8 cellular contexts compared by ENCODE assay signal in the genomic region with DNA sequence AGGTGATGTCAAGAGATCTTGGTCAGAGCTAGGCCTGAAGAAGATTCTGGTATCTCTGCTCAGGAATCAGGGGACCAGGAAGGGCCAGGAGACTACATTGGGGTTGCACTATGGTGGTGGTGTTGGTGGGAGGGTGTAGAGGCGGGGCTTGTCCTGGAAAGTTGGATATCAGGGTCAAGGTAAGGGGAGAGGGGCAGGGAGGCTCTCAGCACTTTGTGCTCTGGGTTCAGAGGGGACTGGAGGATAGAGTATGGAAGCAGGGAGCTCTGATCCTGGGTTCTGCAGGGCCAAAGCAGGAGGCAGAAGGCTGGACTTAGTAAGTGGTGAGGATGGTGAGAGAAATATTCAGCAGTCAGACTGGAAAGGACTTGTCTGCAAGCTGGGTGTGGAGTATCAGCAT. TPM values are rescaled to one million over a fixed set of nuclear protein-coding genes. Genes with fewer than 3 reads are reported as not detected.
DNase-seq lines count a peak whose midpoint lies in the region; ATAC-seq and TF ChIP-seq lines count a peak whose summit lies in the region.

No MANE protein-coding gene starts in this region.

- no peak for ATAC-seq in naive thymus-derived CD8-positive, alpha-beta T cell
- no peak for ATAC-seq in aorta (ENCODE audit: low FRiP score)

- peak overlapping the region; percentile 61 for H3K27ac ChIP-seq in A673 (ENCODE audit: low read depth, low read length, poor library complexity, severe bottlenecking)
- peak overlapping the region; percentile 85 for H3K27ac ChIP-seq in cingulate gyrus (ENCODE audit: low read depth, low read length)
- H3K27ac ChIP-seq in aorta (ENCODE audit: low read depth in 1 of 2, low read length in 2 of 2) = peak overlapping the region in 1 of 2 donors; percentile 90

- BruUV-seq in A673 (replicated peaks; lab: Mats Ljungman, UMichigan) = no TSS peak

- H3K9me3 ChIP-seq in A673 (ENCODE audit: low read depth, low read length, poor library complexity, severe bottlenecking) (no peaks in the 10 kb centered on the region), aorta (ENCODE audit: control insufficient read depth, low read length) (no peaks in the 10 kb centered on the region)

- no peak for TF ChIP-seq CTCF in A673 (conservative IDR thresholded peaks at IDR 0.05; ENCODE audit: low read depth, low read length)

- WGBS in aorta, 2 donors = 93 to 100% methylated on average over 1 of the region's 1 CpG

- POLR2A ChIA-PET in A673 (lab: Charles Lee; ENCODE audit: low non-redundant PET) = interaction anchor here (0.7 kb wide), 1 partner anchor 53 kb away, joined by 3 read pairs; no protein-coding TSS in a partner anchor
- POLR2A ChIA-PET in naive thymus-derived CD8-positive, alpha-beta T cell (lab: Charles Lee) = interaction anchor here (0.6 to 1.2 kb wide), 3 partner anchors 19 to 730 kb away, joined by 3 to 8 read pairs (median 6); no protein-coding TSS in a partner anchor

- peaks cover 53% of the 10 kb centered on the region for H3K27me3 Mint-ChIP-seq in IgD-negative memory B cell
- H3K27me3 Mint-ChIP-seq in naive thymus-derived CD8-positive, alpha-beta T cell = peaks cover 36 to 86% (median 50%) of the 10 kb centered on the region in 5 donors

- H3K27ac Mint-ChIP-seq in IgD-negative memory B cell = peak overlapping the region in 2 of 3 donors; percentile 17 to 18
- H3K27ac Mint-ChIP-seq in naive thymus-derived CD8-positive, alpha-beta T cell = peak overlapping the region in 2 of 10 donors; percentile 50 to 60

- peak overlapping the region; percentile 47 for H3K4me3 ChIP-seq in A673 (ENCODE audit: low read depth, low read length, poor library complexity, severe bottlenecking)
- H3K4me3 ChIP-seq in aorta (ENCODE audit: low read length in 2 of 2) = peak overlapping the region in 1 of 2 donors; percentile 0

- peak overlapping the region; percentile 75 to 87 (median 84) for H3K4me3 Mint-ChIP-seq in IgD-negative memory B cell
- H3K4me3 Mint-ChIP-seq in naive thymus-derived CD8-positive, alpha-beta T cell = peak overlapping the region; percentile 72 to 97 (median 88)

- peaks cover 1% of the 10 kb centered on the region for H3K36me3 Mint-ChIP-seq in IgD-negative memory B cell
- peaks cover 0 to 3% (median 0%) of the 10 kb centered on the region in 3 donors for H3K36me3 Mint-ChIP-seq in naive thymus-derived CD8-positive, alpha-beta T cell

- peaks cover 16 to 26% (median 20%) of the 10 kb centered on the region in 3 donors for H3K4me1 Mint-ChIP-seq in IgD-negative memory B cell
- H3K4me1 Mint-ChIP-seq in naive thymus-derived CD8-positive, alpha-beta T cell = peaks cover 18 to 45% (median 34%) of the 10 kb centered on the region in 4 donors

- intact Hi-C loops in A673 (cut with micrococcal nuclease; ENCODE audit: unreplicated experiment) (no loop called here), aorta (cut with DNase I) (no loop called here)

- H3K27me3 ChIP-seq in A673 (replicated peaks; ENCODE audit: insufficient read depth, low read depth, low read length, poor library complexity) = no peaks in the 10 kb centered on the region
- H3K27me3 ChIP-seq in aorta (ENCODE audit: control insufficient read depth in 1 of 2, insufficient read depth in 2 of 2, low read length in 1 of 2) = peaks cover 0 to 2% of the 10 kb centered on the region in 2 donors

- H3K9me3 Mint-ChIP-seq in IgD-negative memory B cell = peaks cover 0 to 2% (median 0%) of the 10 kb centered on the region in 3 donors
- H3K9me3 Mint-ChIP-seq in naive thymus-derived CD8-positive, alpha-beta T cell = no peaks in the 10 kb centered on the region

- H3K4me1 ChIP-seq in A673 (ENCODE audit: insufficient read depth, low read length, poor library complexity, severe bottlenecking) (peaks cover 33% of the 10 kb centered on the region), aorta (ENCODE audit: control insufficient read depth in 1 of 2, insufficient read depth in 2 of 2, low read length in 2 of 2) (no peaks in the 10 kb centered on the region)

- CTCF ChIA-PET in A673 (lab: Charles Lee) = interaction anchor here (0.7 to 0.9 kb wide), 2 partner anchors 18 to 516 kb away, joined by 3 to 5 read pairs; no protein-coding TSS in a partner anchor

- H3K36me3 ChIP-seq in A673 (ENCODE audit: insufficient read depth, low read length, poor library complexity, severe bottlenecking) (no peaks in the 10 kb centered on the region), aorta (ENCODE audit: control insufficient read depth in 1 of 2, insufficient read depth in 2 of 2, low read length in 1 of 2) (no peaks in the 10 kb centered on the region)

- DNase-seq in A673 (ENCODE audit: low spot score) = no peak
- DNase-seq in naive thymus-derived CD8-positive, alpha-beta T cell = no peak
- no peak for DNase-seq in iPS-NIHi11 (ENCODE audit: low spot score)
- DNase-seq in aorta = no peak
- no peak for DNase-seq in GM03348 (ENCODE audit: low spot score)
- no peak for DNase-seq in NCI-H82 treated with DMSO at 0.1 percent for 48 hours (lab: John Stamatoyannopoulos, UW; ENCODE audit: unreplicated experiment)

RNA-seq across cellular contexts. Expression of gene NOL3, which starts 3.0 kb away (rescaled TPM):
- total RNA-seq in A673 (2021) (15.3 and 16.4 TPM in 2 replicates), aorta (10 to 100 TPM; 24.4 to 47.2 TPM)
- polyA plus RNA-seq in IgD-negative memory B cell (not detected), aorta (100 to 1,000 TPM in 1 of 2 donors, 10 to 100 TPM in 1; 67.5 to 122 TPM)
- 1 to 10 TPM in 1 of 2 experiments, under 1 TPM in 1; 0.70 to 1.6 TPM for total RNA-seq in naive thymus-derived CD8-positive, alpha-beta T cell
- not detected for polyA plus RNA-seq in naive thymus-derived CD8-positive, alpha-beta T cell

RNA-seq across cellular contexts. Expression of gene HSF4, which starts 8.8 kb away (rescaled TPM):
- 13.9 and 20.2 TPM in 2 replicates for total RNA-seq in A673 (2021)
- polyA plus RNA-seq in IgD-negative memory B cell = not detected
- 10 to 100 TPM in 1 of 2 experiments, 1 to 10 TPM in 1; 9.7 to 14.8 TPM for total RNA-seq in naive thymus-derived CD8-positive, alpha-beta T cell
- not detected for polyA plus RNA-seq in naive thymus-derived CD8-positive, alpha-beta T cell
- total RNA-seq in aorta = 100 to 1,000 TPM in 1 of 2 donors, 10 to 100 TPM in 1; 22.2 to 101 TPM
- polyA plus RNA-seq in aorta = 100 to 1,000 TPM in 1 of 2 donors, 10 to 100 TPM in 1; 25.0 to 133 TPM

RNA-seq across cellular contexts. Expression of gene MATCAP1, which starts 10.4 kb away (rescaled TPM):
- total RNA-seq in A673 (2021) (33.9 and 36.8 TPM in 2 replicates), aorta (10 to 100 TPM; 18.1 to 33.8 TPM)
- polyA plus RNA-seq in IgD-negative memory B cell (0.56 TPM), aorta (10 to 100 TPM in 1 of 2 donors, 1 to 10 TPM in 1; 3.0 to 45.7 TPM)
- 1 to 10 TPM; 4.2 to 7.5 TPM for total RNA-seq in naive thymus-derived CD8-positive, alpha-beta T cell
- under 1 TPM; 0.28 to 0.98 (median 0.75) TPM for polyA plus RNA-seq in naive thymus-derived CD8-positive, alpha-beta T cell

RNA-seq across cellular contexts. Expression of gene FBXL8, which starts 13.6 kb away (rescaled TPM):
- total RNA-seq in A673 (2021) = 8.3 and 13.8 TPM in 2 replicates
- polyA plus RNA-seq in IgD-negative memory B cell = 3.7 TPM
- total RNA-seq in naive thymus-derived CD8-positive, alpha-beta T cell = 10 to 100 TPM in 1 of 2 experiments, 1 to 10 TPM in 1; 9.0 to 10.9 TPM
- 1 to 10 TPM; 1.8 to 2.8 (median 2.5) TPM for polyA plus RNA-seq in naive thymus-derived CD8-positive, alpha-beta T cell
- total RNA-seq in aorta = 10 to 100 TPM in 1 of 2 donors, 1 to 10 TPM in 1; 7.3 to 20.8 TPM
- polyA plus RNA-seq in aorta = 10 to 100 TPM in 1 of 2 donors, 1 to 10 TPM in 1; 1.1 to 32.1 TPM

RNA-seq across cellular contexts. Expression of gene TRADD, which starts 13.6 kb away (rescaled TPM):
- 7.7 and 10.8 TPM in 2 replicates for total RNA-seq in A673 (2021)
- polyA plus RNA-seq in IgD-negative memory B cell = 103 TPM
- 10 to 100 TPM; 41.0 to 43.4 TPM for total RNA-seq in naive thymus-derived CD8-positive, alpha-beta T cell
- polyA plus RNA-seq in naive thymus-derived CD8-positive, alpha-beta T cell = 10 to 100 TPM; 44.9 to 49.1 (median 48.2) TPM
- 10 to 100 TPM; 17.1 to 24.3 TPM for total RNA-seq in aorta
- 10 to 100 TPM; 15.7 to 45.2 TPM for polyA plus RNA-seq in aorta
